Comparison of ENCODE assay signal across 12 cellular contexts in the genomic region with DNA sequence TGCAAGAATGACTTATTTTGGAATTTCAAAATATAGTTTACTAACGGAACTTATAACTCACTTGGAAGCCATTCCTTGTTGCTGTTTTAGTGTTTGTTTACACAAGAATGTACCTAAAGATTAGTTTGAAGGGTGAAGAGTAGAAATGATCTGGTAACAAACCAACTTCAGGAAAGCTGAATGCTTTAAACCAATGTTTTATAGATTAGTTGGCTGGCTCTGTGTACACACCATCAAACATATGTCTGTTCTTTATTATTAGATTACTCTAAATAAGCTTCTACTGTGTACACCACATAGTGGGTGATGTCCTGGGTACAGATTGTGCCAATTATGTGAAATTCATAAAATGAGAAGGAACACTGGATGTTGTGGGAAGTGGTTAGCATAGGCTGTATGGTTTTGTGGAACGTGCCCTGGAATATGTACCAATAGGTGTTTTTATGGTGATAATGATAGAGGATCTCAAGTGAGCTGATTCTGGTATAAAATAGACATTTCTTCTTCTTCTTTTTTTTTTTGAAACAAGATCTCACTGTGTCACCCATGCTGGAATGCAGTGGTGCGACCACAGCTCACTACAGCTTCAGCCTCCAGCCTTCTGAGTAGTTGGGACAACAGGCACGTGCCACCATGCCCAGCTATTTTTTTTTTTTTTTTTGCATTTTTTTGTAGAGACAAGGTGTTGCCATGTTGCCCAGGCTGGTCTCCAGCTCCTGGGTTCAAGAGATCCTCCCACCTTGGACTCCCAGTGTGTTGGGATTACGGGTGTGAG.
"Had no signal": no experiment of that assay in that cellular context is flagged by ENCODE, and none has a peak within 500 bp of the region (broad histone marks: within the 10 kb centered on the region; RNA-seq: fewer than 3 reads in every experiment).

No MANE protein-coding gene starts in this region.

- H3K4me3 Mint-ChIP-seq: activated naive CD4-positive, alpha-beta T cell treated with anti-CD3 and anti-CD28 coated beads for 36 hours; activated T-helper 17 cell treated with anti-CD3 and anti-CD28 coated beads, Interleukin-2, amount 50 U/mL, for 72 hours; dendritic cell treated with granulocyte-macrophage colony-stimulating factor and Interleukin-4, amounts not matched to agents 40 ng/mL and 50 ng/mL, for 4 days; effector memory CD8-positive, alpha-beta T cell; naive thymus-derived CD4-positive, alpha-beta T cell had no signal

- ATAC-seq: activated T-helper 17 cell treated with anti-CD3 and anti-CD28 coated beads, Interleukin-2, amount 50 U/mL, for 72 hours; effector memory CD8-positive, alpha-beta T cell; left cardiac atrium; lower lobe of right lung; naive thymus-derived CD4-positive, alpha-beta T cell had no signal

- H3K27ac Mint-ChIP-seq: activated naive CD4-positive, alpha-beta T cell treated with anti-CD3 and anti-CD28 coated beads for 36 hours; activated T-helper 17 cell treated with anti-CD3 and anti-CD28 coated beads, Interleukin-2, amount 50 U/mL, for 72 hours; dendritic cell treated with granulocyte-macrophage colony-stimulating factor and Interleukin-4, amounts not matched to agents 40 ng/mL and 50 ng/mL, for 4 days; naive thymus-derived CD4-positive, alpha-beta T cell had no signal

- H3K9me3 Mint-ChIP-seq: activated naive CD4-positive, alpha-beta T cell treated with anti-CD3 and anti-CD28 coated beads for 36 hours; effector memory CD8-positive, alpha-beta T cell had no signal

- H3K27me3 Mint-ChIP-seq: activated T-helper 17 cell treated with anti-CD3 and anti-CD28 coated beads, Interleukin-2, amount 50 U/mL, for 72 hours; dendritic cell treated with granulocyte-macrophage colony-stimulating factor and Interleukin-4, amounts not matched to agents 40 ng/mL and 50 ng/mL, for 4 days; effector memory CD8-positive, alpha-beta T cell; naive thymus-derived CD4-positive, alpha-beta T cell had no signal

- DNase-seq: activated CD4-positive, alpha-beta T cell treated with anti-CD3 and anti-CD28 coated beads for 48 hours; activated naive CD4-positive, alpha-beta T cell treated with anti-CD3 and anti-CD28 coated beads for 36 hours; cerebellar nuclear complex; effector memory CD8-positive, alpha-beta T cell; left cardiac atrium; lower lobe of right lung; naive thymus-derived CD4-positive, alpha-beta T cell; retina; T1000; uterus had no signal
